ENCODE assay signal across 8 cellular contexts in genomic region chr2:42859006-42859552, GRCh38.
DNase-seq lines count a peak whose midpoint lies in the region; ATAC-seq and TF ChIP-seq lines count a peak whose summit lies in the region.

No MANE protein-coding gene starts in this region.

- H3K27ac ChIP-seq in endodermal cell (ENCODE audit: low read depth, low read length) (no peak overlapping the region), neural progenitor cell (no peak overlapping the region), tibial artery (peak overlapping the region in 1 of 2 donors; percentile 55)

- H3K79me2 ChIP-seq in neural progenitor cell (ENCODE audit: low read depth), result no peaks in the 10 kb centered on the region

- no peaks in the 10 kb centered on the region for H3K9me3 ChIP-seq in endodermal cell (ENCODE audit: control insufficient read depth, low read length)
- no peaks in the 10 kb centered on the region for H3K9me3 ChIP-seq in neural progenitor cell (ENCODE audit: low read depth)
- H3K9me3 ChIP-seq in tibial artery, result no peaks in the 10 kb centered on the region

- H2AFZ ChIP-seq in neural progenitor cell (replicated peaks), result no peak overlapping the region

- H3K4me2 ChIP-seq in neural progenitor cell, result no peak overlapping the region

- H3K4me1 Mint-ChIP-seq in activated CD4-positive, alpha-beta memory T cell treated with anti-CD3 and anti-CD28 coated beads for 36 hours (ENCODE audit: low read depth), result peaks cover 6% of the 10 kb centered on the region
- H3K4me1 Mint-ChIP-seq in endodermal cell (peaks cover 16% of the 10 kb centered on the region), neural progenitor cell (peaks cover 7% of the 10 kb centered on the region)

- H3K36me3 Mint-ChIP-seq in activated CD4-positive, alpha-beta memory T cell treated with anti-CD3 and anti-CD28 coated beads for 36 hours, result no peaks in the 10 kb centered on the region
- H3K36me3 Mint-ChIP-seq in endodermal cell (ENCODE audit: low read depth), result no peaks in the 10 kb centered on the region
- no peaks in the 10 kb centered on the region for H3K36me3 Mint-ChIP-seq in neural progenitor cell

- peaks cover 2% of the 10 kb centered on the region for H3K4me1 ChIP-seq in endodermal cell (ENCODE audit: control insufficient read depth, insufficient read depth, low read length)
- peaks cover 24% of the 10 kb centered on the region for H3K4me1 ChIP-seq in neural progenitor cell
- peaks cover 0 to 27% (median 7%) of the 10 kb centered on the region in 4 donors for H3K4me1 ChIP-seq in tibial artery

- intact Hi-C loops in activated CD4-positive, alpha-beta memory T cell treated with anti-CD3 and anti-CD28 coated beads for 36 hours (cut with micrococcal nuclease), result loop anchor here (2.0 to 5.0 kb wide), 3 partner anchors 273 to 748 kb away; no protein-coding TSS in a partner anchor
- intact Hi-C loops in tibial artery (cut with DNase I; ENCODE audit: low total_unique reads), result loop anchor here (5.0 kb wide), 1 partner anchor 88 kb away; no protein-coding TSS in a partner anchor

- 15 to 33% methylated on average over 1 to 2 of the region's 2 CpGs for WGBS in endodermal cell (ENCODE audit: insufficient coverage in 1 of 2, insufficient read length in 1 of 2), 2 experiments

- H3K27me3 Mint-ChIP-seq in activated CD4-positive, alpha-beta memory T cell treated with anti-CD3 and anti-CD28 coated beads for 36 hours, result no peaks in the 10 kb centered on the region
- H3K27me3 Mint-ChIP-seq in endodermal cell (ENCODE audit: insufficient read depth) (no peaks in the 10 kb centered on the region), neural progenitor cell (ENCODE audit: insufficient read depth, low read depth) (peaks cover 20% of the 10 kb centered on the region)

- H3K27me3 ChIP-seq in H7 (ENCODE audit: control insufficient read depth, insufficient read depth, low read length), result no peaks in the 10 kb centered on the region
- no peaks in the 10 kb centered on the region for H3K27me3 ChIP-seq in endodermal cell (ENCODE audit: control insufficient read depth, insufficient read depth, low read length, poor library complexity, severe bottlenecking)
- H3K27me3 ChIP-seq in neural progenitor cell, result no peaks in the 10 kb centered on the region
- H3K27me3 ChIP-seq in tibial artery, result no peaks in the 10 kb centered on the region

- no peak for ATAC-seq in HG02610 (IDR thresholded peaks at IDR 0.05; ENCODE audit: unreplicated experiment)

- no peak overlapping the region for H3K4me3 Mint-ChIP-seq in activated CD4-positive, alpha-beta memory T cell treated with anti-CD3 and anti-CD28 coated beads for 36 hours
- no peak overlapping the region for H3K4me3 Mint-ChIP-seq in endodermal cell
- H3K4me3 Mint-ChIP-seq in neural progenitor cell, result no peak overlapping the region

- H3K27ac Mint-ChIP-seq in activated CD4-positive, alpha-beta memory T cell treated with anti-CD3 and anti-CD28 coated beads for 36 hours, result no peak overlapping the region
- H3K27ac Mint-ChIP-seq in endodermal cell (no peak overlapping the region), neural progenitor cell (no peak overlapping the region)

- H3K36me3 ChIP-seq in H7 (replicated peaks; ENCODE audit: control insufficient read depth, insufficient read depth, low read length) (no peaks in the 10 kb centered on the region), endodermal cell (ENCODE audit: control insufficient read depth, insufficient read depth, low read length) (no peaks in the 10 kb centered on the region), neural progenitor cell (no peaks in the 10 kb centered on the region), tibial artery (no peaks in the 10 kb centered on the region)

- POLR2A ChIA-PET in activated CD4-positive, alpha-beta memory T cell treated with anti-CD3 and anti-CD28 coated beads for 36 hours (lab: Charles Lee), result no interaction called here

- no peak overlapping the region for H3K9ac ChIP-seq in endodermal cell (ENCODE audit: extremely low read depth, low read length, poor library complexity, severe bottlenecking)
- H3K9ac ChIP-seq in neural progenitor cell, result no peak overlapping the region

- no peaks in the 10 kb centered on the region for H4K20me1 ChIP-seq in neural progenitor cell (ENCODE audit: low read depth)

- TF ChIP-seq CTCF in endodermal cell (conservative IDR thresholded peaks at IDR 0.05) (peak; percentile 98), neural progenitor cell (IDR thresholded peaks at IDR 0.05) (peak; percentile 99), tibial artery (IDR thresholded peaks at IDR 0.05) (peak; percentile 91 to 95)

- no peaks in the 10 kb centered on the region for H3F3A ChIP-seq in neural progenitor cell (ENCODE audit: low read depth)

- H3K9me3 Mint-ChIP-seq in activated CD4-positive, alpha-beta memory T cell treated with anti-CD3 and anti-CD28 coated beads for 36 hours, result peaks cover 9% of the 10 kb centered on the region
- H3K9me3 Mint-ChIP-seq in endodermal cell (no peaks in the 10 kb centered on the region), neural progenitor cell (peaks cover 13% of the 10 kb centered on the region)

- CTCF ChIA-PET in activated CD4-positive, alpha-beta memory T cell treated with anti-CD3 and anti-CD28 coated beads for 36 hours (lab: Charles Lee), result interaction anchor here (0.6 to 3.1 kb wide), 26 partner anchors 9 to 1543 kb away, joined by 3 to 23 read pairs (median 4); partner anchors contain the start of gene ZFP36L2

- DNase-seq in CD1c-positive myeloid dendritic cell (ENCODE audit: extremely low spot score) (peak; percentile 88), H7 (peak; percentile 87), NCI-H82 (lab: John Stamatoyannopoulos, UW) (peak; percentile 88), endodermal cell (peak; percentile 92), neural progenitor cell (ENCODE audit: low spot score) (peak; percentile 79), tibial artery (peak; percentile 75 to 77)
- DNase-seq in activated CD4-positive, alpha-beta memory T cell treated with anti-CD3 and anti-CD28 coated beads for 36 hours, result peak; percentile 81

- H3K4me3 ChIP-seq in H7 (ENCODE audit: insufficient read depth, low read depth, low read length) (no peak overlapping the region), endodermal cell (ENCODE audit: low read length) (no peak overlapping the region), neural progenitor cell (no peak overlapping the region), tibial artery (no peak overlapping the region)
